1 cellular context compared by ENCODE assay signal in genomic region chr2:107027205-107027604, GRCh38.
TF ChIP-seq lines count a peak whose summit lies in the region.

No MANE protein-coding gene starts in this region.

TF ChIP-seq in SK-N-SH treated with all-trans-retinoic acid at 6 μM for 48 hours, 23 proteins besides CTCF, POLR2A, EP300 and RAD21 (continued from another document):
- TF ChIP-seq CREB5 (CRISPR knock-in tag; IDR thresholded peaks at IDR 0.05; ENCODE audit: low read depth) (no peak), TOX (CRISPR knock-in tag; IDR thresholded peaks at IDR 0.05; ENCODE audit: borderline replicate concordance) (no peak), TCF4 (CRISPR knock-in tag; IDR thresholded peaks at IDR 0.05; ENCODE audit: borderline replicate concordance) (no peak), ZFP3 (CRISPR knock-in tag; IDR thresholded peaks at IDR 0.05) (no peak), POU6F1 (CRISPR knock-in tag; IDR thresholded peaks at IDR 0.05; ENCODE audit: borderline replicate concordance, low read depth) (no peak)
TF ChIP-seq in SK-N-SH treated with all-trans-retinoic acid at 6 μM for 48 hours: peak in this region for 0.
